Comparison of ENCODE assay signal across 8 cellular contexts in the genomic region with DNA sequence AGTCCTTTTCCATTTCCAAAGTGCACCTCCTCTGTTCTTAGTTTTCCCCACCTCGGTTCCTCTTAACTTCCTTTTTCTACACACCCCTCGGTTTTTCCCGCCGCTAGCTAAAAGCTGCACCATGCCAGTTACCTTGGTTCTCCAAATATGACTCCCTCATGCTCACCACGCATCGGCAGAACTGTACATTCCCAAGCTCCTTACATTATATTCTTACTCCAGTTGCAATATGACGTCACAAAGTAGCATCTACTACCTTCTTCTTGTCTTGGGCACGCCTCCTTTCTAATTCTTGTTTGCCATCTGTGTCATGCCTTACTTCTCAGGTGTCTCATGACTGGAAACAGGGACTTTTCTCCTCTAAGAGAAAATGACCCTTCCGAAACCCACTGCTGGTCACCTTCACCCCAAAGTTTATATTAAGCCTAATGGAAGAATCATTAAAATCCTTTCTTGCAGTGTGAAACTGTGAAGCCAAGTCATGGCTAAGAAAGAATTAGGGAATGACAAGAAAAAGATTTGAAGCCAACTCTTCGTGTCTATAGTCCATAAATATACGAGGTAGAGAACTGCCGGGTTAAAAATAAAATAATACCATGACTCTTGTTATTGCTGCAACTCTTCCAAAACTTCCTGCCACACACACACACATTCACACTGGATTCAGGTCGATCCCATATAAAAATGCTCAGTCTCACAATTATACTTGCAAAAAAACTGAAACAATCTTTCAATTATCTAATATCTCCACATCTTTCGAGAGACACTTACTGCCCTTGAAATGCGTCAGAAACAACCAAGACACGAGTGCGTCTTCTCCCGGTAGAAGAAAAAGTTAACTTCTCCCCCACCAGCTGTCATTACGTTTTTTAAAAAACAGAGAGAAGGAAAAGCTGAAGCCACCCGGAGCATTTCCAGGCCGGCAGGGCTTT. TPM values are rescaled to one million over a fixed set of nuclear protein-coding genes. Genes with fewer than 3 reads are reported as not detected.
DNase-seq lines count a peak whose midpoint lies in the region; TF ChIP-seq lines count a peak whose summit lies in the region.

No MANE protein-coding gene starts in this region.

- CTCF ChIA-PET in HEK293T (lab: Yijun Ruan, JAX) = no interaction called here

- DNase-seq in CD14-positive monocyte (ENCODE audit: low spot score) = no peak
- no peak for DNase-seq in activated naive CD8-positive, alpha-beta T cell treated with anti-CD3 and anti-CD28 coated beads for 36 hours
- no peak for DNase-seq in kidney epithelial cell (ENCODE audit: low read depth)
- DNase-seq in NCI-H345 (lab: John Stamatoyannopoulos, UW) = no peak
- no peak for DNase-seq in HEK293T (ENCODE audit: extremely low spot score)
- no peak for DNase-seq in NCI-H187 (lab: John Stamatoyannopoulos, UW)

- intact Hi-C loops in CD14-positive monocyte (cut with micrococcal nuclease) = loop anchor here (5.0 to 10.0 kb wide), 2 partner anchors 123 to 130 kb away; a partner anchor contains a TSS

- no peaks in the 10 kb centered on the region for H3K27me3 ChIP-seq in kidney epithelial cell (ENCODE audit: control insufficient read depth, insufficient read depth, low read length)

- TF ChIP-seq CTCF in CD14-positive monocyte (IDR thresholded peaks at IDR 0.05) = no peak
- TF ChIP-seq CTCF in kidney epithelial cell (IDR thresholded peaks at IDR 0.05; ENCODE audit: insufficient read depth, low read length, poor library complexity, severe bottlenecking) = no peak

- H3K27me3 Mint-ChIP-seq in CD14-positive monocyte (ENCODE audit: low read depth in 3 of 3) (no peaks in the 10 kb centered on the region), IgD-negative memory B cell (no peaks in the 10 kb centered on the region)
- no peaks in the 10 kb centered on the region for H3K27me3 Mint-ChIP-seq in activated naive CD8-positive, alpha-beta T cell treated with anti-CD3 and anti-CD28 coated beads for 36 hours

- H3K27ac Mint-ChIP-seq in CD14-positive monocyte = peak overlapping the region; percentile 80 to 97 (median 91)
- peak overlapping the region; percentile 86 to 91 (median 87) for H3K27ac Mint-ChIP-seq in IgD-negative memory B cell
- H3K27ac Mint-ChIP-seq in activated naive CD8-positive, alpha-beta T cell treated with anti-CD3 and anti-CD28 coated beads for 36 hours = peak overlapping the region; percentile 93

- peak overlapping the region; percentile 98 for H3K4me3 ChIP-seq in kidney epithelial cell (ENCODE audit: low read depth, low read length)

- peak overlapping the region; percentile 27 for H3K27ac ChIP-seq in temporal lobe (ENCODE audit: low read depth, low read length)

- H3K36me3 Mint-ChIP-seq in CD14-positive monocyte = peaks cover 0 to 6% of the 10 kb centered on the region in 2 donors
- no peaks in the 10 kb centered on the region for H3K36me3 Mint-ChIP-seq in IgD-negative memory B cell
- H3K36me3 Mint-ChIP-seq in activated naive CD8-positive, alpha-beta T cell treated with anti-CD3 and anti-CD28 coated beads for 36 hours = peaks cover 19% of the 10 kb centered on the region

- peaks cover 0 to 1% (median 0%) of the 10 kb centered on the region in 7 donors for H3K9me3 Mint-ChIP-seq in CD14-positive monocyte
- no peaks in the 10 kb centered on the region for H3K9me3 Mint-ChIP-seq in IgD-negative memory B cell
- no peaks in the 10 kb centered on the region for H3K9me3 Mint-ChIP-seq in activated naive CD8-positive, alpha-beta T cell treated with anti-CD3 and anti-CD28 coated beads for 36 hours

- H3K4me3 Mint-ChIP-seq in CD14-positive monocyte = peak overlapping the region; percentile 90 to 98
- H3K4me3 Mint-ChIP-seq in IgD-negative memory B cell = peak overlapping the region; percentile 85 to 92 (median 88)
- peak overlapping the region; percentile 97 for H3K4me3 Mint-ChIP-seq in activated naive CD8-positive, alpha-beta T cell treated with anti-CD3 and anti-CD28 coated beads for 36 hours

- H3K4me1 Mint-ChIP-seq in CD14-positive monocyte = peaks cover 36% of the 10 kb centered on the region
- peaks cover 20 to 27% (median 20%) of the 10 kb centered on the region in 3 donors for H3K4me1 Mint-ChIP-seq in IgD-negative memory B cell
- H3K4me1 Mint-ChIP-seq in activated naive CD8-positive, alpha-beta T cell treated with anti-CD3 and anti-CD28 coated beads for 36 hours = peaks cover 37% of the 10 kb centered on the region

- no peaks in the 10 kb centered on the region for H3K36me3 ChIP-seq in kidney epithelial cell (ENCODE audit: control insufficient read depth, insufficient read depth, low read length)

- POLR2A ChIA-PET in HEK293T (lab: Yijun Ruan, JAX) = no interaction called here

TF ChIP-seq in HEK293T, 16 proteins besides CTCF, POLR2A, EP300 and RAD21:
- TF ChIP-seq ARNT (IDR thresholded peaks at IDR 0.05) (no peak), ELF4 (IDR thresholded peaks at IDR 0.05) (no peak), SP1 (IDR thresholded peaks at IDR 0.05) (no peak), BHLHE40 (IDR thresholded peaks at IDR 0.05; ENCODE audit: borderline replicate concordance) (no peak), L3MBTL2 (conservative IDR thresholded peaks at IDR 0.05) (no peak), LEF1 (IDR thresholded peaks at IDR 0.05; ENCODE audit: borderline replicate concordance) (no peak), TARDBP (IDR thresholded peaks at IDR 0.05) (no peak), FOXK2 (IDR thresholded peaks at IDR 0.05) (no peak), CTBP1 (IDR thresholded peaks at IDR 0.05; ENCODE audit: borderline replicate concordance) (no peak), NFRKB (IDR thresholded peaks at IDR 0.05) (no peak), ZNF384 (IDR thresholded peaks at IDR 0.05) (no peak), HDGF (IDR thresholded peaks at IDR 0.05; ENCODE audit: borderline replicate concordance) (no peak), FOXA1 (IDR thresholded peaks at IDR 0.05) (no peak), SUZ12 (IDR thresholded peaks at IDR 0.05) (no peak), FOXM1 (IDR thresholded peaks at IDR 0.05; ENCODE audit: borderline replicate concordance) (no peak)
- TF ChIP-seq, protein P1, sequence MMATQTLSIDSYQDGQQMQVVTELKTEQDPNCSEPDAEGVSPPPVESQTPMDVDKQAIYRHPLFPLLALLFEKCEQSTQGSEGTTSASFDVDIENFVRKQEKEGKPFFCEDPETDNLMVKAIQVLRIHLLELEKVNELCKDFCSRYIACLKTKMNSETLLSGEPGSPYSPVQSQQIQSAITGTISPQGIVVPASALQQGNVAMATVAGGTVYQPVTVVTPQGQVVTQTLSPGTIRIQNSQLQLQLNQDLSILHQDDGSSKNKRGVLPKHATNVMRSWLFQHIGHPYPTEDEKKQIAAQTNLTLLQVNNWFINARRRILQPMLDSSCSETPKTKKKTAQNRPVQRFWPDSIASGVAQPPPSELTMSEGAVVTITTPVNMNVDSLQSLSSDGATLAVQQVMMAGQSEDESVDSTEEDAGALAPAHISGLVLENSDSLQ (IDR thresholded peaks at IDR 0.05) = no peak

RNA-seq across cellular contexts. Expression of a gene that starts 1.6 kb away (rescaled TPM):
- polyA plus RNA-seq in CD14-positive monocyte (10 to 100 TPM; 14.0 to 24.1 TPM), IgD-negative memory B cell (13.2 TPM)
- 10 to 100 TPM; 52.1 to 52.5 TPM for total RNA-seq in activated naive CD8-positive, alpha-beta T cell treated with anti-CD3 and anti-CD28 coated beads for 36 hours
- total RNA-seq in kidney epithelial cell (53.1 and 54.1 TPM in 2 replicates), temporal lobe (54.6 TPM)

RNA-seq across cellular contexts. Expression of a gene that starts 28.7 kb away (rescaled TPM):
- 1 to 10 TPM; 4.3 to 6.1 TPM for polyA plus RNA-seq in CD14-positive monocyte
- 15.6 TPM for polyA plus RNA-seq in IgD-negative memory B cell
- total RNA-seq in activated naive CD8-positive, alpha-beta T cell treated with anti-CD3 and anti-CD28 coated beads for 36 hours = 10 to 100 TPM; 12.4 to 14.3 TPM
- total RNA-seq in kidney epithelial cell = 6.8 and 7.2 TPM in 2 replicates
- total RNA-seq in temporal lobe = 11.3 TPM
